Comparison of ENCODE assay signal across 21 cellular contexts in genomic region chr1:223084466-223084865, GRCh38.
"Had no signal": no experiment of that assay in that cellular context is flagged by ENCODE, and none has a peak within 500 bp of the region (broad histone marks: within the 10 kb centered on the region; RNA-seq: fewer than 3 reads in every experiment).

No MANE protein-coding gene starts in this region.

- DNase-seq: activated CD4-positive, alpha-beta T cell treated with anti-CD3 and anti-CD28 coated beads for 48 hours; activated CD8-positive, alpha-beta T cell treated with anti-CD3 and anti-CD28 coated beads for 36 hours; activated effector memory CD4-positive, alpha-beta T cell treated with anti-CD3 and anti-CD28 coated beads, Interleukin-2, amount 50 U/mL, for 16 hours; activated T-cell treated with anti-CD3 and anti-CD28 coated beads, Interleukin-2, amount 50 U/mL, for 4 hours; adrenal gland; central memory CD4-positive, alpha-beta T cell; effector CD4-positive, alpha-beta T cell; esophagus squamous epithelium; foreskin fibroblast; glutamatergic neuron; naive thymus-derived CD4-positive, alpha-beta T cell; retina; stimulated activated CD4-positive, alpha-beta T cell treated with anti-CD3 and anti-CD28 coated beads, Interleukin-15, amount 100 ng/mL, for 24 hours; stimulated activated CD4-positive, alpha-beta T cell treated with anti-CD3 and anti-CD28 coated beads, Interleukin-4, amount 100 ng/mL, for 24 hours; stimulated activated naive CD4-positive, alpha-beta T cell; substantia nigra; T-helper 17 cell had no signal

- H3K4me1 ChIP-seq: adrenal gland had no signal

- H3K27me3 ChIP-seq: adrenal gland, esophagus squamous epithelium, tibial nerve had no signal

- ATAC-seq: activated CD8-positive, alpha-beta T cell treated with anti-CD3 and anti-CD28 coated beads for 36 hours; activated T-cell treated with anti-CD3 and anti-CD28 coated beads, Interleukin-2, amount 50 U/mL, for 4 hours; naive thymus-derived CD4-positive, alpha-beta T cell; T-helper 17 cell had no signal

- H3K4me3 ChIP-seq: adrenal gland, coronary artery, esophagus squamous epithelium, skin epidermis, tibial nerve had no signal

- H3K36me3 ChIP-seq: adrenal gland, esophagus squamous epithelium, neutrophil, tibial nerve had no signal

- H3K27ac ChIP-seq: adrenal gland, coronary artery, esophagus squamous epithelium, neutrophil, skin epidermis had no signal

- H3K9me3 ChIP-seq: adrenal gland, esophagus squamous epithelium, neutrophil, tibial nerve had no signal
